8 cellular contexts compared by ENCODE assay signal in genomic region chr2:3302751-3303582, GRCh38.
DNase-seq lines count a peak whose midpoint lies in the region; ATAC-seq and TF ChIP-seq lines count a peak whose summit lies in the region.

No MANE protein-coding gene starts in this region.

- H3K4me3 ChIP-seq in WERI-Rb-1 (ENCODE audit: low read depth, low read length): peak overlapping the region; percentile 42

- TF ChIP-seq CTCF in WERI-Rb-1 (IDR thresholded peaks at IDR 0.05; ENCODE audit: low read depth, low read length): peak; percentile 22; the same call in 1 of the 2 replicates

- no peaks in the 10 kb centered on the region for H3K9me3 ChIP-seq in WERI-Rb-1 (ENCODE audit: severe bottlenecking)

- H3K36me3 ChIP-seq in WERI-Rb-1: no peaks in the 10 kb centered on the region; the same call in 1 of the 2 replicates

- peak overlapping the region; percentile 93 for H3K27ac ChIP-seq in WERI-Rb-1
- peak overlapping the region; percentile 38 for H3K27ac ChIP-seq in layer of hippocampus (ENCODE audit: low read depth, low read length)

- peak; percentile 82 for DNase-seq in WERI-Rb-1
- no peak for DNase-seq in SW 1271 (lab: John Stamatoyannopoulos, UW)
- no peak for DNase-seq in ecto neural progenitor cell (ENCODE audit: low spot score)
- DNase-seq in NCI-H187 treated with DMSO at 0.1 percent for 48 hours (lab: John Stamatoyannopoulos, UW): no peak
- DNase-seq in HPDE6-E6E7 (ENCODE audit: extremely low spot score): no peak

- ATAC-seq in GM18873 (IDR thresholded peaks at IDR 0.05; ENCODE audit: low FRiP score, unreplicated experiment) (peak; percentile 13), HG03039 (IDR thresholded peaks at IDR 0.05; ENCODE audit: unreplicated experiment) (peak; percentile 20)

- no peaks in the 10 kb centered on the region for H3K27me3 ChIP-seq in WERI-Rb-1 (ENCODE audit: insufficient read depth, low read depth, severe bottlenecking)
- H3K27me3 ChIP-seq in layer of hippocampus (ENCODE audit: control insufficient read depth, insufficient read depth, low read length): no peaks in the 10 kb centered on the region
